18 cellular contexts compared by ENCODE assay signal in genomic region chr2:225100269-225100668, GRCh38. TPM values are rescaled to one million over a fixed set of nuclear protein-coding genes. Genes with fewer than 3 reads are reported as not detected.
DNase-seq lines count a peak whose midpoint lies in the region; TF ChIP-seq lines count a peak whose summit lies in the region.
"Had no signal": no experiment of that assay in that cellular context is flagged by ENCODE, and none has a peak within 500 bp of the region (broad histone marks: within the 10 kb centered on the region; RNA-seq: fewer than 3 reads in every experiment).

No MANE protein-coding gene starts in this region.

- no peaks in the 10 kb centered on the region for H4K20me1 ChIP-seq in H9 (ENCODE audit: control insufficient read depth, insufficient read depth, insufficient read length)
- no peaks in the 10 kb centered on the region for H4K20me1 ChIP-seq in SK-N-SH (ENCODE audit: insufficient read depth)

- H3K56ac ChIP-seq in H9 (ENCODE audit: insufficient read length, low read depth, low read length), result no peak overlapping the region

- H3K27ac Mint-ChIP-seq in H9, result no peak overlapping the region
- H3K27ac Mint-ChIP-seq: CD8-positive, alpha-beta T cell; immature natural killer cell had no signal

- peaks cover 3% of the 10 kb centered on the region; the same call in 1 of the 2 replicates for H3K4me1 ChIP-seq in H9 (ENCODE audit: insufficient read depth, low read length)
- peaks cover 0 to 23% of the 10 kb centered on the region in 2 experiments; a peak in 3 of 4 replicates for H3K4me1 ChIP-seq in SK-N-SH (ENCODE audit: control insufficient read depth in 1 of 2, insufficient read depth in 2 of 2, low read depth in 1 of 2, low read length in 1 of 2)
- H3K4me1 ChIP-seq: parathyroid adenoma had no signal

- no peak overlapping the region for H4K8ac ChIP-seq in H9 (replicated peaks; ENCODE audit: insufficient read length, low read depth, low read length)

- H2AFZ ChIP-seq in H9 (ENCODE audit: low read length) (no peak overlapping the region), SK-N-SH (ENCODE audit: low read depth) (peak overlapping the region; percentile 45; the same call in 1 of the 2 replicates)
- H2AFZ ChIP-seq: parathyroid adenoma had no signal

- H3K27ac ChIP-seq in H9 (ENCODE audit: insufficient read length, low read depth, low read length) (no peak overlapping the region), SK-N-SH (ENCODE audit: low read depth in 2 of 2, low read length in 1 of 2) (peak overlapping the region; percentile 78 to 95)
- H3K27ac ChIP-seq: parathyroid adenoma, WERI-Rb-1 had no signal

- H3K4me1 Mint-ChIP-seq in H9, result peaks cover 8 to 9% of the 10 kb centered on the region in 2 experiments

- POLR2A ChIA-PET in SK-N-SH (lab: Yijun Ruan, JAX), result no interaction called here

- no peak overlapping the region for H4K91ac ChIP-seq in H9 (ENCODE audit: insufficient read length, low read depth, low read length)

- TF ChIP-seq RAD21 in SK-N-SH (IDR thresholded peaks at IDR 0.05; ENCODE audit: low read length), result no peak

- TF ChIP-seq EP300 in SK-N-SH (IDR thresholded peaks at IDR 0.05; ENCODE audit: borderline replicate concordance in 1 of 2, low read depth in 1 of 2, low read length in 1 of 2), result no peak

- no peaks in the 10 kb centered on the region for H3K36me3 ChIP-seq in SK-N-SH (replicated peaks in 1 of 2; ENCODE audit: control insufficient read depth in 1 of 2, insufficient read depth in 2 of 2, low read length in 1 of 2)
- H3K36me3 ChIP-seq: WERI-Rb-1 had no signal

- CTCF ChIA-PET in SK-N-SH (lab: Yijun Ruan, JAX), result no interaction called here

- H3K9ac ChIP-seq in H9 (ENCODE audit: extremely low read depth, insufficient read length, low read length), result no peak overlapping the region
- peak overlapping the region; percentile 67 for H3K9ac ChIP-seq in SK-N-SH
- H3K9ac ChIP-seq: parathyroid adenoma had no signal

- H4K5ac ChIP-seq in H9 (ENCODE audit: insufficient read length, low read depth, low read length), result no peak overlapping the region

- no peak for DNase-seq in H9
- DNase-seq in SK-N-SH, result no peak
- peak; percentile 63 for DNase-seq in fibroblast of the aortic adventitia (ENCODE audit: low read depth)
- peak; percentile 54 for DNase-seq in retinal pigment epithelial cell (ENCODE audit: low read depth)
- no peak for DNase-seq in UCSD-AML1 (lab: John Stamatoyannopoulos, UW; ENCODE audit: unreplicated experiment)
- DNase-seq in NCI-H146 (lab: John Stamatoyannopoulos, UW), result no peak
- DNase-seq in MV-4-11 (lab: John Stamatoyannopoulos, UW), result no peak
- DNase-seq in OCI-M2 (lab: John Stamatoyannopoulos, UW; ENCODE audit: unreplicated experiment), result no peak
- DNase-seq: activated effector memory CD4-positive, alpha-beta T cell treated with anti-CD3 and anti-CD28 coated beads, Interleukin-2, amount 50 U/mL, for 16 hours; CD8-positive, alpha-beta T cell; effector CD4-positive, alpha-beta T cell; H7; immature natural killer cell; NCI-H1092 treated with DMSO at 0.1 percent for 48 hours; NCI-H2171; WERI-Rb-1 had no signal

- no peaks in the 10 kb centered on the region for H3K9me3 Mint-ChIP-seq in H9
- H3K9me3 Mint-ChIP-seq: CD8-positive, alpha-beta T cell; immature natural killer cell had no signal

- H3K79me2 ChIP-seq in H9 (ENCODE audit: insufficient read depth, low read length), result no peaks in the 10 kb centered on the region
- H3K79me2 ChIP-seq in SK-N-SH (ENCODE audit: insufficient read depth), result no peaks in the 10 kb centered on the region
- H3K79me2 ChIP-seq: parathyroid adenoma had no signal

- H3K23me2 ChIP-seq in H9 (ENCODE audit: insufficient read length, low read depth, low read length, poor library complexity, severe bottlenecking), result no peaks in the 10 kb centered on the region

- no peak overlapping the region for H2BK12ac ChIP-seq in H9 (ENCODE audit: insufficient read length, low read depth, low read length)

- no peak overlapping the region for H2BK5ac ChIP-seq in H9 (ENCODE audit: insufficient read length, low read length)

- TF ChIP-seq CTCF in H9 (conservative IDR thresholded peaks at IDR 0.05) (no peak), SK-N-SH (IDR thresholded peaks at IDR 0.05) (no peak), fibroblast of the aortic adventitia (IDR thresholded peaks at IDR 0.05; ENCODE audit: insufficient read depth, low read length) (no peak), retinal pigment epithelial cell (conservative IDR thresholded peaks at IDR 0.05; ENCODE audit: low read depth, low read length) (no peak)

- H3K27me3 Mint-ChIP-seq in H9 (ENCODE audit: low read depth), result no peaks in the 10 kb centered on the region

- H3K18ac ChIP-seq in H9 (ENCODE audit: insufficient read length, low read depth, low read length), result no peak overlapping the region

- H3K4me3 ChIP-seq in SK-N-SH (ENCODE audit: low read depth in 2 of 2, low read length in 1 of 2), result no peak overlapping the region
- H3K4me3 ChIP-seq in fibroblast of the aortic adventitia (ENCODE audit: low read depth, low read length), result no peak overlapping the region
- H3K4me3 ChIP-seq in retinal pigment epithelial cell (ENCODE audit: low read length), result no peak overlapping the region

- no peak overlapping the region for H3T11ph ChIP-seq in H9 (ENCODE audit: low read length)

- no peak overlapping the region for H3K4me3 Mint-ChIP-seq in H9
- H3K4me3 Mint-ChIP-seq: CD8-positive, alpha-beta T cell; immature natural killer cell had no signal

- H3K23ac ChIP-seq in H9 (ENCODE audit: insufficient read length, low read depth, low read length), result no peak overlapping the region

- H2BK120ac ChIP-seq in H9 (ENCODE audit: low read depth, low read length, poor library complexity, severe bottlenecking), result no peak overlapping the region

- no peaks in the 10 kb centered on the region for H3K9me2 ChIP-seq in SK-N-SH

- no CpG with 5 or more reads among the region's 1 CpG for WGBS in H9 (ENCODE audit: extremely low coverage, insufficient read length, low lambda C conversion rate)
- WGBS in SK-N-SH (ENCODE audit: low lambda C conversion rate), result 46% methylated on average over 1 of the region's 1 CpG

- H3K36me3 Mint-ChIP-seq in H9 (ENCODE audit: insufficient read depth in 1 of 3, low read depth in 3 of 3), result no peaks in the 10 kb centered on the region
- H3K36me3 Mint-ChIP-seq: CD8-positive, alpha-beta T cell; immature natural killer cell had no signal

- peak overlapping the region; percentile 83 for H2BK20ac ChIP-seq in H9 (ENCODE audit: low read depth, low read length, poor library complexity, severe bottlenecking)

- H3K27me3 ChIP-seq in H9 (ENCODE audit: insufficient read depth, low read length) (no peaks in the 10 kb centered on the region), SK-N-SH (ENCODE audit: insufficient read depth) (no peaks in the 10 kb centered on the region)

- H2AK5ac ChIP-seq in H9 (ENCODE audit: insufficient read length, low read length), result no peak overlapping the region

- no peaks in the 10 kb centered on the region for H3K9me3 ChIP-seq in H9 (ENCODE audit: control insufficient read depth, low read depth, low read length)
- H3K9me3 ChIP-seq in SK-N-SH, result no peaks in the 10 kb centered on the region

- no peak overlapping the region for H3K4ac ChIP-seq in H9 (ENCODE audit: low read depth, low read length)

- H3F3A ChIP-seq in SK-N-SH (replicated peaks; ENCODE audit: insufficient read depth), result peaks cover 68% of the 10 kb centered on the region

- H3K4me2 ChIP-seq in H9 (ENCODE audit: insufficient read depth, insufficient read length, low read length) (no peak overlapping the region), SK-N-SH (peak overlapping the region; percentile 56)

- H2BK15ac ChIP-seq in H9 (ENCODE audit: low read depth, low read length), result no peak overlapping the region

- H3K79me1 ChIP-seq in H9 (ENCODE audit: insufficient read depth, low read depth, low read length, poor library complexity, severe bottlenecking), result no peaks in the 10 kb centered on the region

- H3K14ac ChIP-seq in H9 (ENCODE audit: insufficient read depth, low read length), result no peak overlapping the region

TF ChIP-seq in SK-N-SH, 30 proteins besides CTCF, POLR2A, EP300 and RAD21:
- TF ChIP-seq, protein P1, sequence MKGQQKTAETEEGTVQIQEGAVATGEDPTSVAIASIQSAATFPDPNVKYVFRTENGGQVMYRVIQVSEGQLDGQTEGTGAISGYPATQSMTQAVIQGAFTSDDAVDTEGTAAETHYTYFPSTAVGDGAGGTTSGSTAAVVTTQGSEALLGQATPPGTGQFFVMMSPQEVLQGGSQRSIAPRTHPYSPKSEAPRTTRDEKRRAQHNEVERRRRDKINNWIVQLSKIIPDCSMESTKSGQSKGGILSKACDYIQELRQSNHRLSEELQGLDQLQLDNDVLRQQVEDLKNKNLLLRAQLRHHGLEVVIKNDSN (IDR thresholded peaks at IDR 0.05; ENCODE audit: borderline replicate concordance, low read depth), result no peak
- TF ChIP-seq USF2 (IDR thresholded peaks at IDR 0.05; ENCODE audit: borderline replicate concordance, low read depth, low read length), result no peak
- TF ChIP-seq TAF1 (IDR thresholded peaks at IDR 0.05; ENCODE audit: borderline replicate concordance, low read depth, low read length), result no peak; the same call in 1 of the 2 replicates
- no peak for TF ChIP-seq FOSL2 (IDR thresholded peaks at IDR 0.05; ENCODE audit: borderline replicate concordance, low read depth)
- no peak for TF ChIP-seq GABPA (IDR thresholded peaks at IDR 0.05; ENCODE audit: low read depth)
- no peak for TF ChIP-seq SMC3 (IDR thresholded peaks at IDR 0.05; ENCODE audit: low read depth, low read length)

RNA-seq across cellular contexts. Expression of gene DOCK10, which starts 58.0 kb away (rescaled TPM):
- total RNA-seq in H9 (2021) (0.61 and 0.79 TPM in 2 replicates), fibroblast of the aortic adventitia (ENCODE audit: low replicate concordance) (66.2 and 71.3 TPM in 2 replicates)
- polyA plus RNA-seq in SK-N-SH (2012; rRNA removed), result 20.6 and 24.1 TPM in 2 replicates
- 17.3 and 18.3 TPM in 2 replicates for polyA plus RNA-seq in SK-N-SH (2012; cell fraction: cytosol; rRNA removed)
- 39.5 and 50.7 TPM in 2 replicates for polyA plus RNA-seq in SK-N-SH (2012; cell fraction: nucleus; rRNA removed)
- total RNA-seq: G401 had no signal

Comparison
In these comparisons a context has a peak if more than half of its experiments do, and no peak if none do; other contexts are left out.
1. DNase-seq: peak in fibroblast of the aortic adventitia (single experiment) and retinal pigment epithelial cell (single experiment); none in H9 (single experiment), SK-N-SH (single experiment), UCSD-AML1 (single experiment), NCI-H146 (single experiment), MV-4-11 (single experiment) and OCI-M2 (single experiment).
2. RNA of gene DOCK10, which starts 58.0 kb away (total RNA-seq): 66.2 to 71.3 TPM in fibroblast of the aortic adventitia; 0.61 to 0.79 TPM in H9; every median in the first group is over 10 times any median in the second.